ENCODE assay signal across 22 cellular contexts in the genomic region with DNA sequence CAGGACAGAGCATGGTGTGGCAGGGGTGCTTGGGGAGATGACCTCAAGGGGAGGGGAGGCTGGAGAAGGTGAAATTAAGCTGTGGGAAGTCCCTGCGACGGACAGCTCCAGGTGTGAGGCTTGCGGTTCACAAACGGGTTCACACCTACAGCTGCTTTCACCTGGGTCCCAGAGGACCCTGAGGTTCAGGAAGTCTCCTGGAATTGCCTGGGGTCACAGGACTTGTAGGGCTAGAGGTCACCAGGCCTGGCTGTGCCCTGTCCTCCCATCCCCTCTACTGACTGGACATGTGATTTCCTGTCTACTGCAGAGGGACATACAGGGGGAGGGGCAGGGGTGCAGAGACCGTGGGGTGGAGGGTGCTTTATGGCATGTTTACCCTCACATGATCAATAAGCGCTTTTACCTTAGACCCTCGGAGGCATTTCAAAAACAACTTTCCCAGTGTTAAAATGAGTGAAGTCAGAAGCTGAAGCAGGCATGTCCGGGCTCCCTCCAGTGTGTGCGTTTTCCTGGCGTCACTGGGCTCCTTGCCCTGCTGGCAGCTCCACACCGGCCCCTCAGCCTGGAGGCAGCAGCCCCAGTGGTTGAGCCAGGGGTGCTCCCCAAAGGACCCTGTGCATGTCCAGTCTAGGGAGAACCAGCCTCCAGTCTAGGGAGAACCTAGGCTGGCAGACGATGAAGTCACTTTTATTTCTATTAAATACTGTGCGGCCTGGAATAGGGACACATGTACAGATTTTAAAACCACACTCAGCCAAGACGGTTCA.
"Had no signal": no experiment of that assay in that cellular context is flagged by ENCODE, and none has a peak within 500 bp of the region (broad histone marks: within the 10 kb centered on the region; RNA-seq: fewer than 3 reads in every experiment).

No MANE protein-coding gene starts in this region.

- H3K36me3 ChIP-seq: adrenal gland, pancreas, stomach, upper lobe of right lung had no signal

- H3K27ac ChIP-seq: adrenal gland, epithelial cell of prostate, pancreas, stomach, upper lobe of right lung had no signal

- H3K27me3 Mint-ChIP-seq: activated CD4-positive, alpha-beta T cell treated with anti-CD3 and anti-CD28 coated beads, Interleukin-2, amount 10 ng/mL, durations not matched to agents 7 days and 5 days; dendritic cell treated with granulocyte-macrophage colony-stimulating factor and Interleukin-4, amounts not matched to agents 40 ng/mL and 50 ng/mL, for 4 days had no signal

- FAIRE-seq: bronchial epithelial cell, pancreas had no signal

- H3K4me3 ChIP-seq: adrenal gland, pancreas, stomach, upper lobe of right lung had no signal

- H3K9me3 ChIP-seq: adrenal gland, pancreas, stomach, upper lobe of right lung had no signal

- H3K27me3 ChIP-seq: adrenal gland, pancreas, stomach, upper lobe of right lung had no signal

- H3K4me1 Mint-ChIP-seq: activated CD4-positive, alpha-beta T cell treated with anti-CD3 and anti-CD28 coated beads, Interleukin-2, amount 10 ng/mL, durations not matched to agents 7 days and 5 days; naive thymus-derived CD8-positive, alpha-beta T cell; stimulated activated effector memory CD8-positive, alpha-beta T cell treated with anti-CD3 and anti-CD28 coated beads, Interleukin-12 subunit alpha, Interleukin-12 subunit beta, amount 100 ng/mL, for 72 hours had no signal

- H3K4me1 ChIP-seq: adrenal gland, pancreas, upper lobe of right lung had no signal

- H3K9me3 Mint-ChIP-seq: dendritic cell treated with granulocyte-macrophage colony-stimulating factor and Interleukin-4, amounts not matched to agents 40 ng/mL and 50 ng/mL, for 4 days had no signal

- H3K36me3 Mint-ChIP-seq: stimulated activated effector memory CD8-positive, alpha-beta T cell treated with anti-CD3 and anti-CD28 coated beads, Interleukin-12 subunit alpha, Interleukin-12 subunit beta, amount 100 ng/mL, for 72 hours had no signal

- ATAC-seq: activated naive CD4-positive, alpha-beta T cell treated with anti-CD3 and anti-CD28 coated beads, Interleukin-2, amount 50 U/mL, for 72 hours; effector memory CD8-positive, alpha-beta T cell; left ventricle myocardium superior; naive thymus-derived CD8-positive, alpha-beta T cell; pancreas; sciatic nerve; SK-N-SH treated with all-trans-retinoic acid at 6 μM for 48 hours; stimulated activated effector memory CD8-positive, alpha-beta T cell treated with anti-CD3 and anti-CD28 coated beads, Interleukin-12 subunit alpha, Interleukin-12 subunit beta, amount 100 ng/mL, for 72 hours; upper lobe of right lung had no signal

- DNase-seq: activated CD4-positive, alpha-beta T cell treated with anti-CD3 and anti-CD28 coated beads, Interleukin-2, amount 10 ng/mL, durations not matched to agents 7 days and 5 days; activated gamma-delta T cell; adrenal gland; effector memory CD8-positive, alpha-beta T cell; foreskin melanocyte; hypothalamus; left ventricle myocardium superior; mesenchymal stem cell; naive thymus-derived CD8-positive, alpha-beta T cell; pancreas; stimulated activated CD4-positive, alpha-beta T cell treated with anti-CD3 and anti-CD28 coated beads, Interleukin-4, amount 100 ng/mL, for 24 hours; stomach; T-helper 1 cell; T-helper 9 cell; upper lobe of right lung had no signal

- H3K27ac Mint-ChIP-seq: activated CD4-positive, alpha-beta T cell treated with anti-CD3 and anti-CD28 coated beads, Interleukin-2, amount 10 ng/mL, durations not matched to agents 7 days and 5 days; dendritic cell treated with granulocyte-macrophage colony-stimulating factor and Interleukin-4, amounts not matched to agents 40 ng/mL and 50 ng/mL, for 4 days; effector memory CD8-positive, alpha-beta T cell; naive thymus-derived CD8-positive, alpha-beta T cell; stimulated activated effector memory CD8-positive, alpha-beta T cell treated with anti-CD3 and anti-CD28 coated beads, Interleukin-12 subunit alpha, Interleukin-12 subunit beta, amount 100 ng/mL, for 72 hours had no signal

- H3K4me3 Mint-ChIP-seq: activated CD4-positive, alpha-beta T cell treated with anti-CD3 and anti-CD28 coated beads, Interleukin-2, amount 10 ng/mL, durations not matched to agents 7 days and 5 days; dendritic cell treated with granulocyte-macrophage colony-stimulating factor and Interleukin-4, amounts not matched to agents 40 ng/mL and 50 ng/mL, for 4 days; effector memory CD8-positive, alpha-beta T cell; naive thymus-derived CD8-positive, alpha-beta T cell; stimulated activated effector memory CD8-positive, alpha-beta T cell treated with anti-CD3 and anti-CD28 coated beads, Interleukin-12 subunit alpha, Interleukin-12 subunit beta, amount 100 ng/mL, for 72 hours had no signal
